ENCODE assay signal across 10 cellular contexts in genomic region chr17:67434061-67434525, GRCh38. TPM values are rescaled to one million over a fixed set of nuclear protein-coding genes. Genes with fewer than 3 reads are reported as not detected.
DNase-seq lines count a peak whose midpoint lies in the region; TF ChIP-seq lines count a peak whose summit lies in the region.
"Had no signal": no experiment of that assay in that cellular context is flagged by ENCODE, and none has a peak within 500 bp of the region (broad histone marks: within the 10 kb centered on the region; RNA-seq: fewer than 3 reads in every experiment).

No MANE protein-coding gene starts in this region.

- H3K4me3 ChIP-seq in SJCRH30 = no peak overlapping the region
- no peak overlapping the region for H3K4me3 ChIP-seq in foreskin fibroblast (ENCODE audit: low read depth in 1 of 2, low read length in 2 of 2)

- H3K4me1 ChIP-seq in SJCRH30 = no peaks in the 10 kb centered on the region

- no peaks in the 10 kb centered on the region for H3K36me3 ChIP-seq in SJCRH30

- no peak overlapping the region for H3K27ac ChIP-seq in SJCRH30

- intact Hi-C loops in head of caudate nucleus (cut with DNase I) = no loop called here

- DNase-seq in KG1 (lab: John Stamatoyannopoulos, UW) (peak; percentile 86), head of caudate nucleus (peak in 30 of 42 donors; percentile 5 to 74 (median 32)), T1000 (lab: John Stamatoyannopoulos, UW) (no peak), SJCRH30 (no peak), foreskin fibroblast (no peak)
- peak; percentile 42 to 59 for DNase-seq in activated CD4-positive, alpha-beta T cell treated with anti-CD3 and anti-CD28 coated beads, Interleukin-2, amount 50 U/mL, for 48 hours
- peak; percentile 27 for DNase-seq in stimulated activated CD4-positive, alpha-beta T cell treated with anti-CD3 and anti-CD28 coated beads, Interleukin-4, amount 100 ng/mL, for 1 hour
- no peak for DNase-seq in NK-92 treated with Interleukin-12 subunit alpha and Interleukin-12 subunit beta, amount 100 ng/mL, for 24 hours (lab: John Stamatoyannopoulos, UW)
- DNase-seq: occipital lobe, SK-N-SH had no signal

- H3K27me3 ChIP-seq in SJCRH30 = no peaks in the 10 kb centered on the region

- 0 out of 2 replicates have a peak, but pooled peaks cover 2% of the 10 kb centered on the region for H3K9me3 ChIP-seq in SJCRH30 (replicated peaks)
- H3K9me3 ChIP-seq: SK-N-SH had no signal

- TF ChIP-seq CTCF in foreskin fibroblast (IDR thresholded peaks at IDR 0.05; ENCODE audit: low read depth, low read length) = no peak

RNA-seq across cellular contexts. Expression of gene PITPNC1, which starts 57.0 kb away (rescaled TPM):
- total RNA-seq in SJCRH30 (2014; rRNA removed; shearing (Covaris generic)) = 2.9 and 3.5 TPM in 2 replicates

Comparison
In these comparisons a context has a peak if more than half of its experiments do, and no peak if none do; other contexts are left out.
1. DNase-seq: peak in KG1 (single experiment), activated CD4-positive, alpha-beta T cell treated with anti-CD3 and anti-CD28 coated beads, Interleukin-2, amount 50 U/mL, for 48 hours (2 of 2), head of caudate nucleus (30 of 42) and stimulated activated CD4-positive, alpha-beta T cell treated with anti-CD3 and anti-CD28 coated beads, Interleukin-4, amount 100 ng/mL, for 1 hour (single experiment); none in T1000 (single experiment), SJCRH30 (0 of 2), foreskin fibroblast (0 of 2) and NK-92 treated with Interleukin-12 subunit alpha and Interleukin-12 subunit beta, amount 100 ng/mL, for 24 hours (single experiment).